In genomic region chr17:21278304-21279197, GRCh38 we compare ENCODE assay signal across 1 cellular context.
TF ChIP-seq lines count a peak whose summit lies in the region.

No MANE protein-coding gene starts in this region.

TF ChIP-seq in IMR-90, 13 proteins besides CTCF, POLR2A, EP300 and RAD21 (continued from another document):
- no peak for TF ChIP-seq ELK1 (IDR thresholded peaks at IDR 0.05; ENCODE audit: borderline replicate concordance, low read depth, low read length)
- no peak for TF ChIP-seq MAFK (IDR thresholded peaks at IDR 0.05; ENCODE audit: low read depth, low read length)
